In genomic region chr12:52946334-52946733, GRCh38 we compare ENCODE assay signal across 16 cellular contexts. TPM values are rescaled to one million over a fixed set of nuclear protein-coding genes. Genes with fewer than 3 reads are reported as not detected.
DNase-seq lines count a peak whose midpoint lies in the region; ATAC-seq and TF ChIP-seq lines count a peak whose summit lies in the region.
"Had no signal": no experiment of that assay in that cellular context is flagged by ENCODE, and none has a peak within 500 bp of the region (broad histone marks: within the 10 kb centered on the region; RNA-seq: fewer than 3 reads in every experiment).

No MANE protein-coding gene starts in this region.

- H3K27me3 ChIP-seq in HUES48 (ENCODE audit: control insufficient read depth, insufficient read depth, low read length) = no peaks in the 10 kb centered on the region
- no peaks in the 10 kb centered on the region for H3K27me3 ChIP-seq in right lobe of liver
- H3K27me3 ChIP-seq in thyroid gland = no peaks in the 10 kb centered on the region

- CTCF ChIA-PET in MCF 10A (lab: Yijun Ruan, JAX) = interaction anchor here (1.2 to 5.0 kb wide), 4 partner anchors 19 to 66 kb away, joined by 3 to 25 read pairs (median 10); no protein-coding TSS in a partner anchor

- H3K27ac ChIP-seq in HUES48 (ENCODE audit: low read depth, low read length) = peak overlapping the region; percentile 97
- peak overlapping the region; percentile 88 to 95 (median 94) for H3K27ac ChIP-seq in right lobe of liver
- peak overlapping the region; percentile 49 to 94 (median 66) for H3K27ac ChIP-seq in thyroid gland
- H3K27ac ChIP-seq: esophagus squamous epithelium, tibial artery had no signal

- H3K27me3 Mint-ChIP-seq in MCF 10A (ENCODE audit: insufficient read depth, unreplicated experiment) = no peaks in the 10 kb centered on the region

- DNase-seq in MCF 10A (ENCODE audit: unreplicated experiment) (no peak), right lobe of liver (no peak), thyroid gland (no peak), germinal center (ENCODE audit: low spot score) (no peak), GM19240 (ENCODE audit: insufficient read length, low spot score) (no peak)
- DNase-seq in stimulated activated CD4-positive, alpha-beta T cell treated with anti-CD3 and anti-CD28 coated beads, Interleukin-15, amount 100 ng/mL, for 24 hours = no peak
- no peak for DNase-seq in activated CD4-positive, alpha-beta T cell treated with anti-CD3 and anti-CD28 coated beads for 48 hours
- DNase-seq: activated CD4-positive, alpha-beta T cell treated with anti-CD3 and anti-CD28 coated beads for 1 hour; activated naive CD8-positive, alpha-beta T cell treated with anti-CD3 and anti-CD28 coated beads, Interleukin-2, amount 10 ng/mL, durations not matched to agents 7 days and 5 days; esophagus squamous epithelium; NCI-H1417 treated with DMSO at 0.1 percent for 48 hours; NCI-H510A treated with DMSO at 0.1 percent for 48 hours; tibial artery had no signal

- H3K4me1 ChIP-seq in HUES48 (ENCODE audit: control insufficient read depth, insufficient read depth, low read length) (peaks cover 45% of the 10 kb centered on the region), right lobe of liver (peaks cover 0 to 44% (median 18%) of the 10 kb centered on the region in 4 donors), thyroid gland (peaks cover 34 to 36% of the 10 kb centered on the region in 2 donors)

- TF ChIP-seq CTCF in MCF 10A (IDR thresholded peaks at IDR 0.05; ENCODE audit: unreplicated experiment) (no peak), right lobe of liver (IDR thresholded peaks at IDR 0.05) (no peak), thyroid gland (IDR thresholded peaks at IDR 0.05) (no peak)

- no peaks in the 10 kb centered on the region for H3K9me3 ChIP-seq in HUES48 (ENCODE audit: control insufficient read depth, insufficient read depth, low read length)
- H3K9me3 ChIP-seq in right lobe of liver = no peaks in the 10 kb centered on the region
- H3K9me3 ChIP-seq in thyroid gland = no peaks in the 10 kb centered on the region
- H3K9me3 ChIP-seq: esophagus squamous epithelium, tibial artery had no signal

- no peak for TF ChIP-seq POLR2A in right lobe of liver (IDR thresholded peaks at IDR 0.05)
- TF ChIP-seq POLR2A in thyroid gland (IDR thresholded peaks at IDR 0.05) = no peak

- H3K4me1 Mint-ChIP-seq in MCF 10A (ENCODE audit: insufficient read depth, unreplicated experiment) = peaks cover 57% of the 10 kb centered on the region

- H3K4me3 ChIP-seq in HUES48 (ENCODE audit: low read depth, low read length) (0 out of 2 replicates have a peak overlapping the region, but pooled peaks have one; percentile 18), right lobe of liver (peak overlapping the region in 1 of 3 donors; percentile 20), thyroid gland (replicated peaks in 1 of 3) (no peak overlapping the region)
- H3K4me3 ChIP-seq: esophagus squamous epithelium, tibial artery had no signal

- WGBS in right lobe of liver (ENCODE audit: insufficient coverage, low coverage, low lambda C conversion rate, missing lambda C conversion rate) = 0% methylated on average over 1 of the region's 1 CpG
- WGBS in thyroid gland, 2 donors = 0 to 37% methylated on average over 1 of the region's 1 CpG

- intact Hi-C loops in MCF 10A (cut with micrococcal nuclease) (no loop called here), right lobe of liver (cut with DNase I) (no loop called here), thyroid gland (cut with DNase I) (no loop called here)

- BruUV-seq in MCF 10A (replicated peaks; lab: Mats Ljungman, UMichigan) = no TSS peak

- POLR2A ChIA-PET in MCF 10A (lab: Yijun Ruan, JAX) = interaction anchor here (0.6 to 10.0 kb wide), 9 partner anchors 10 to 426 kb away, joined by 3 to 159 read pairs (median 3); partner anchors contain the start of genes KRT5 and KRT8

- ATAC-seq in right lobe of liver = no peak

- peaks cover 14% of the 10 kb centered on the region for H3K36me3 ChIP-seq in HUES48 (ENCODE audit: control insufficient read depth, insufficient read depth, low read length)
- peaks cover 0 to 12% (median 9%) of the 10 kb centered on the region in 4 donors for H3K36me3 ChIP-seq in right lobe of liver
- peaks cover 7 to 8% of the 10 kb centered on the region in 2 donors for H3K36me3 ChIP-seq in thyroid gland

- peak overlapping the region; percentile 55 for H3K27ac Mint-ChIP-seq in MCF 10A (ENCODE audit: low read depth, unreplicated experiment)
- H3K27ac Mint-ChIP-seq: IgD-negative memory B cell had no signal

- no peaks in the 10 kb centered on the region for H3K9me3 Mint-ChIP-seq in MCF 10A (ENCODE audit: unreplicated experiment)
- H3K9me3 Mint-ChIP-seq: activated naive CD8-positive, alpha-beta T cell treated with anti-CD3 and anti-CD28 coated beads, Interleukin-2, amount 10 ng/mL, durations not matched to agents 7 days and 5 days; IgD-negative memory B cell had no signal

- peaks cover 19% of the 10 kb centered on the region for H3K36me3 Mint-ChIP-seq in MCF 10A (ENCODE audit: insufficient read depth, unreplicated experiment)
- H3K36me3 Mint-ChIP-seq: activated naive CD8-positive, alpha-beta T cell treated with anti-CD3 and anti-CD28 coated beads, Interleukin-2, amount 10 ng/mL, durations not matched to agents 7 days and 5 days; IgD-negative memory B cell had no signal

- no peak overlapping the region for H3K4me3 Mint-ChIP-seq in MCF 10A (ENCODE audit: unreplicated experiment)
- H3K4me3 Mint-ChIP-seq: activated naive CD8-positive, alpha-beta T cell treated with anti-CD3 and anti-CD28 coated beads, Interleukin-2, amount 10 ng/mL, durations not matched to agents 7 days and 5 days; IgD-negative memory B cell had no signal

- peak overlapping the region; percentile 45; the same call in 1 of the 2 replicates for H3K9ac ChIP-seq in HUES48 (ENCODE audit: low read depth, low read length)

RNA-seq across cellular contexts. Expression of gene KRT18, which starts 2.6 kb away (rescaled TPM):
- total RNA-seq in MCF 10A (2022) (659 and 662 TPM in 2 replicates), right lobe of liver (1,000 to 10,000 TPM in 2 of 6 experiments, 100 to 1,000 TPM in 4; 148 to 1,377 (median 478) TPM), thyroid gland (100 to 1,000 TPM; 389 to 648 (median 540) TPM)

RNA-seq across cellular contexts. Expression of gene KRT8, which starts 41.5 kb away (rescaled TPM):
- 179 and 230 TPM in 2 replicates for total RNA-seq in MCF 10A (2022)
- 1,000 to 10,000 TPM in 1 of 6 experiments, 100 to 1,000 TPM in 5; 149 to 1,003 (median 436) TPM for total RNA-seq in right lobe of liver
- total RNA-seq in thyroid gland = 1,000 to 10,000 TPM in 1 of 4 donors, 100 to 1,000 TPM in 3; 364 to 1,037 (median 698) TPM
- total RNA-seq: T-helper 1 cell treated with Interleukin-12 subunit alpha and Interleukin-12 subunit beta and Interleukin-4 antibody, amounts not matched to agents 30 ng/mL and 1 ng/mL, for 36 hours had no signal

RNA-seq across cellular contexts. Expression of gene EIF4B, which starts 59.9 kb away (rescaled TPM):
- 580 and 658 TPM in 2 replicates for total RNA-seq in MCF 10A (2022)
- total RNA-seq in right lobe of liver = 100 to 1,000 TPM; 143 to 270 (median 180) TPM
- total RNA-seq in thyroid gland = 100 to 1,000 TPM; 428 to 704 (median 567) TPM
